ENCODE assay signal across 8 cellular contexts in the genomic region with DNA sequence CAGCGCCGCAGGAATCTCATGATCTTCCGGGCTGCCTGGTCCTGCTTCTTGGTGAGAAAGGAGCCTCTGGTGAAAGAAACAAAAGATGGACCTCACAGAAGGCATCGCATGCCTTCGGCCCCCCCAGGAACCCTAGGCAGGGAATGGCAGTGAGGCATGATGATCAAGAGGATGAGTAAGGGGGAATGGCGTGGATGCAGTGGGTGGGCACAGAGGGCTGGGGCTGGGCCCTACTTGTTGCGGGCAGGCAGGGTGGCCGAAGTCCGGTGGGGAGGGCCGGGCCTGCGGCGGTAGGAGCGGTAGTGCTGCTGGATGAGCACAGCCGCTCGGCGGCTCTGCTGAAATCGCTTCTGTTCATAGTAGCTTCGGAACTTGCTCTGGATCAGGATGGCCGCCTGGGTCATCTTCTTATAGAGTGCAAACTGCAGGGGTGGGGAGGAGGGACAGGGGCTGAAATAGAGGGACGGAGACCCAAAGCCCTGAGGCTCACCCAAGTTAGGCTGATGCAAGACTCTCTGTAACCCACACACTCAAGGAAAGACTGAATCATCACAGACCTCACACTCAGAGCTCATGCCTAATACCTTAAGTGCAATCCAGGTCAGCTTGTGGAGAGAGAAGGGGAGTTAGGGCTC. TPM values are rescaled to one million over a fixed set of nuclear protein-coding genes. Genes with fewer than 3 reads are reported as not detected.
DNase-seq lines count a peak whose midpoint lies in the region; ATAC-seq, FAIRE-seq and TF ChIP-seq lines count a peak whose summit lies in the region.

No MANE protein-coding gene starts in this region.

- no peaks in the 10 kb centered on the region for H3K27me3 Mint-ChIP-seq in osteocyte (ENCODE audit: unreplicated experiment)

- H3K9ac ChIP-seq in endocrine pancreas (ENCODE audit: control insufficient read depth, insufficient read depth, low read length) = peak overlapping the region; percentile 83

- no peak for TF ChIP-seq CTCF in osteocyte (IDR thresholded peaks at IDR 0.05)

- DNase-seq in NOMO-1 treated with DMSO at 0.1 percent for 48 hours (lab: John Stamatoyannopoulos, UW; ENCODE audit: unreplicated experiment) = peak; percentile 14
- DNase-seq in NOMO-1 (lab: John Stamatoyannopoulos, UW; ENCODE audit: unreplicated experiment in 2 of 2) = no peak
- peak; percentile 87 for DNase-seq in RCC 7860 (ENCODE audit: low spot score)
- DNase-seq in osteocyte (ENCODE audit: extremely low spot score, unreplicated experiment) = peak; percentile 86
- DNase-seq in GM12892 (ENCODE audit: insufficient read length) = no peak

- H3K4me3 ChIP-seq in endocrine pancreas (ENCODE audit: control insufficient read depth, insufficient read depth, low read length) = no peak overlapping the region

- H3K27me3 ChIP-seq in endocrine pancreas (ENCODE audit: control insufficient read depth, insufficient read depth, low read length) = no peaks in the 10 kb centered on the region

- no peaks in the 10 kb centered on the region for H3K9me3 ChIP-seq in endocrine pancreas (ENCODE audit: control insufficient read depth, low read length)

- ATAC-seq in GM21576 (IDR thresholded peaks at IDR 0.05; ENCODE audit: unreplicated experiment) (no peak), HG03460 (IDR thresholded peaks at IDR 0.05; ENCODE audit: unreplicated experiment) (no peak)

- H3K9me3 Mint-ChIP-seq in osteocyte (ENCODE audit: unreplicated experiment) = no peaks in the 10 kb centered on the region

- peak; percentile 69 for FAIRE-seq in RCC 7860 (lab: Jason Lieb, UNC)
- FAIRE-seq in GM12892 (lab: Jason Lieb, UNC) = no peak

- no peaks in the 10 kb centered on the region for H3K4me1 ChIP-seq in endocrine pancreas (ENCODE audit: control insufficient read depth, insufficient read depth, low read length)

- no peak for TF ChIP-seq POLR2A in GM12892 (IDR thresholded peaks at IDR 0.05; ENCODE audit: low read depth, low read length)

- H3K27ac Mint-ChIP-seq in osteocyte (ENCODE audit: unreplicated experiment) = no peak overlapping the region

- H3K36me3 Mint-ChIP-seq in osteocyte (ENCODE audit: unreplicated experiment) = peaks cover 24% of the 10 kb centered on the region

- H3K36me3 ChIP-seq in endocrine pancreas (ENCODE audit: control insufficient read depth, insufficient read depth, low read length) = no peaks in the 10 kb centered on the region

- peaks cover 35% of the 10 kb centered on the region for H3K4me1 Mint-ChIP-seq in osteocyte (ENCODE audit: unreplicated experiment)

- no peak overlapping the region for H3K4me3 Mint-ChIP-seq in osteocyte (ENCODE audit: unreplicated experiment)

RNA-seq across cellular contexts. Expression of a gene that starts 1.4 kb away (rescaled TPM):
- total RNA-seq in osteocyte = 90.8 and 92.9 TPM in 2 replicates
- polyA plus RNA-seq in GM12892 (2012; ENCODE audit: missing spikeins) = 82.1 TPM

RNA-seq across cellular contexts. Expression of a gene that starts 18.1 kb away (rescaled TPM):
- 9.4 and 9.5 TPM in 2 replicates for total RNA-seq in osteocyte
- polyA plus RNA-seq in GM12892 (2012; ENCODE audit: missing spikeins) = 30.2 TPM

RNA-seq across cellular contexts. Expression of a gene that starts 18.4 kb away (rescaled TPM):
- 69.4 and 83.5 TPM in 2 replicates for total RNA-seq in osteocyte
- polyA plus RNA-seq in GM12892 (2012; ENCODE audit: missing spikeins) = 12.7 TPM

RNA-seq across cellular contexts. Expression of a gene that starts 20.7 kb away (rescaled TPM):
- 509 and 514 TPM in 2 replicates for total RNA-seq in osteocyte
- polyA plus RNA-seq in GM12892 (2012; ENCODE audit: missing spikeins) = 1,802 TPM

RNA-seq across cellular contexts. Expression of a gene that starts 28.3 kb away (rescaled TPM):
- total RNA-seq in osteocyte = 0.89 and 1.8 TPM in 2 replicates
- polyA plus RNA-seq in GM12892 (2012; ENCODE audit: missing spikeins) = 0.95 TPM

Comparison
In these comparisons a context has a peak if more than half of its experiments do, and no peak if none do; other contexts are left out.
1. DNase-seq: peak in NOMO-1 treated with DMSO at 0.1 percent for 48 hours (single experiment), RCC 7860 (single experiment) and osteocyte (single experiment); none in NOMO-1 (0 of 2) and GM12892 (single experiment).